ENCODE assay signal across 16 cellular contexts in genomic region chr20:40511478-40511877, GRCh38.
DNase-seq lines count a peak whose midpoint lies in the region; ATAC-seq, FAIRE-seq and TF ChIP-seq lines count a peak whose summit lies in the region.
"Had no signal": no experiment of that assay in that cellular context is flagged by ENCODE, and none has a peak within 500 bp of the region (broad histone marks: within the 10 kb centered on the region; RNA-seq: fewer than 3 reads in every experiment).

No MANE protein-coding gene starts in this region.

- CTCF ChIA-PET in H1 (lab: Charles Lee; ENCODE audit: partially characterized antibody), result no interaction called here

- no peak overlapping the region for H2BK15ac ChIP-seq in H1 (ENCODE audit: low read length)
- H2BK15ac ChIP-seq in mesendoderm (replicated peaks; ENCODE audit: low read depth), result no peak overlapping the region

- H4K91ac ChIP-seq in H1 (replicated peaks; ENCODE audit: insufficient read length, low read length), result no peak overlapping the region

- ATAC-seq in HG02870 (IDR thresholded peaks at IDR 0.05; ENCODE audit: unreplicated experiment) (no peak), GM21786 (IDR thresholded peaks at IDR 0.05; ENCODE audit: unreplicated experiment) (no peak)
- ATAC-seq: GM12878, upper lobe of right lung had no signal

- no peaks in the 10 kb centered on the region; the same call in 1 of the 2 replicates for H3K23me2 ChIP-seq in H1 (ENCODE audit: low read depth, low read length)

- H3K9me3 ChIP-seq in H1 (ENCODE audit: insufficient read depth in 2 of 2, low read depth in 1 of 2, low read length in 1 of 2), result no peaks in the 10 kb centered on the region
- H3K9me3 ChIP-seq: upper lobe of right lung had no signal

- FAIRE-seq in H1 (lab: Jason Lieb, UNC), result no peak
- FAIRE-seq: colon, GM12878 had no signal

- no peak overlapping the region for H3K4ac ChIP-seq in H1 (replicated peaks; ENCODE audit: insufficient read length, low read depth, low read length)
- H3K4ac ChIP-seq in mesendoderm (ENCODE audit: low read depth, low read length), result no peak overlapping the region

- no peak overlapping the region for H2BK12ac ChIP-seq in H1 (ENCODE audit: low read depth, low read length)

- POLR2A ChIA-PET in H1 (lab: Charles Lee; ENCODE audit: partially characterized antibody), result no interaction called here

- no peaks in the 10 kb centered on the region for H3K79me1 ChIP-seq in H1 (ENCODE audit: low read depth, low read length)
- no peaks in the 10 kb centered on the region for H3K79me1 ChIP-seq in mesendoderm (ENCODE audit: low read length)

- no peak overlapping the region for H2BK120ac ChIP-seq in H1 (replicated peaks; ENCODE audit: low read depth, low read length)
- H2BK120ac ChIP-seq in mesendoderm (ENCODE audit: low read depth, low read length), result no peak overlapping the region

- WGBS in H1 (ENCODE audit: extremely low coverage in 1 of 2, insufficient coverage in 1 of 2, insufficient read length in 1 of 2, insufficient replicate concordance in 2 of 2, low coverage in 1 of 2, low lambda C conversion rate in 2 of 2, missing lambda C conversion rate in 1 of 2), 2 experiments, result 85% methylated on average over 3 of the region's 3 CpGs; no CpG with 5 or more reads in 1 of the 2 experiments
- WGBS in mesendoderm (ENCODE audit: extremely low coverage, insufficient coverage, low lambda C conversion rate), result no CpG with 5 or more reads among the region's 3 CpGs

- no peak overlapping the region for H3K9ac ChIP-seq in H1 (replicated peaks in 1 of 4; ENCODE audit: extremely low read depth in 1 of 4, low read depth in 3 of 4, low read length in 3 of 4)
- H3K9ac ChIP-seq in mesendoderm (ENCODE audit: low read length), result no peak overlapping the region
- H3K9ac ChIP-seq: parathyroid adenoma had no signal

- no peak overlapping the region for H3K14ac ChIP-seq in H1 (ENCODE audit: insufficient read length)

- no peak for TF ChIP-seq EP300 in H1 (IDR thresholded peaks at IDR 0.05; ENCODE audit: borderline replicate concordance in 1 of 2, low read depth in 2 of 2, low read length in 2 of 2)

- no peaks in the 10 kb centered on the region for H3K27me3 ChIP-seq in H1 (replicated peaks in 1 of 4; ENCODE audit: control insufficient read depth in 3 of 4, extremely low read depth in 1 of 4, insufficient read depth in 3 of 4, low read length in 3 of 4)
- no peaks in the 10 kb centered on the region for H3K27me3 ChIP-seq in mesendoderm (ENCODE audit: insufficient read depth, low read length, poor library complexity)
- H3K27me3 ChIP-seq: upper lobe of right lung had no signal

- 0 out of 2 replicates have a peak overlapping the region, but pooled peaks have one; percentile 22 for H2AFZ ChIP-seq in H1 (ENCODE audit: low read length)
- H2AFZ ChIP-seq: parathyroid adenoma had no signal

- H2BK20ac ChIP-seq in H1 (ENCODE audit: low read length), result no peak overlapping the region

- H3K23ac ChIP-seq in H1 (ENCODE audit: insufficient read length), result no peak overlapping the region
- H3K23ac ChIP-seq in mesendoderm (ENCODE audit: low read length), result no peak overlapping the region

- H3K56ac ChIP-seq in H1 (replicated peaks; ENCODE audit: insufficient read length, low read depth, low read length) (no peak overlapping the region), mesendoderm (ENCODE audit: low read length) (no peak overlapping the region)

- H4K5ac ChIP-seq in H1 (ENCODE audit: insufficient read length, low read depth, low read length) (no peak overlapping the region), mesendoderm (ENCODE audit: low read length) (no peak overlapping the region)

- no peak overlapping the region for H3K4me3 ChIP-seq in AG09309 (ENCODE audit: control insufficient read depth, low read depth, low read length)
- no peak overlapping the region for H3K4me3 ChIP-seq in LNCaP clone FGC (ENCODE audit: low read depth, low read length)
- no peak overlapping the region for H3K4me3 ChIP-seq in H1 (ENCODE audit: extremely low read depth in 1 of 4, insufficient read depth in 2 of 4, low read depth in 3 of 4, low read length in 4 of 4)
- no peak overlapping the region for H3K4me3 ChIP-seq in mesendoderm (ENCODE audit: low read length)
- H3K4me3 ChIP-seq: GM12878, upper lobe of right lung had no signal

- no peak overlapping the region for H3K27ac ChIP-seq in H1 (ENCODE audit: low read depth, low read length)
- H3K27ac ChIP-seq in mesendoderm (ENCODE audit: low read depth, low read length), result no peak overlapping the region
- H3K27ac ChIP-seq: parathyroid adenoma, upper lobe of right lung had no signal

- no peak overlapping the region for H3K18ac ChIP-seq in H1 (ENCODE audit: extremely low read depth, low read length)
- H3K18ac ChIP-seq in mesendoderm (ENCODE audit: low read length), result no peak overlapping the region

- H3K4me2 ChIP-seq in H1 (ENCODE audit: insufficient read depth in 1 of 2, low read depth in 2 of 2, low read length in 2 of 2) (no peak overlapping the region), mesendoderm (ENCODE audit: low read length) (no peak overlapping the region)

- H2BK5ac ChIP-seq in H1 (ENCODE audit: low read depth, low read length) (no peak overlapping the region), mesendoderm (ENCODE audit: low read length) (no peak overlapping the region)

- TF ChIP-seq CTCF in AG09309 (IDR thresholded peaks at IDR 0.05; ENCODE audit: control insufficient read depth, insufficient read depth, low read depth, low read length, missing control alignments) (no peak), LNCaP clone FGC (IDR thresholded peaks at IDR 0.05; ENCODE audit: control insufficient read depth, extremely low read depth, insufficient read depth) (no peak), H1 (IDR thresholded peaks at IDR 0.05; ENCODE audit: control extremely low read depth in 1 of 3, insufficient read depth in 1 of 3, low read depth in 1 of 3, low read length in 3 of 3) (no peak), GM10266 (IDR thresholded peaks at IDR 0.05; ENCODE audit: control insufficient read depth, insufficient read depth, low read depth, missing control alignments) (no peak)

- H4K20me1 ChIP-seq in H1 (replicated peaks in 1 of 2; ENCODE audit: control insufficient read depth in 1 of 2, insufficient read depth in 2 of 2, low read length in 2 of 2), result no peaks in the 10 kb centered on the region

- peaks cover 0 to 4% (median 0%) of the 10 kb centered on the region in 4 experiments; a peak in 1 of 7 replicates for H3K4me1 ChIP-seq in H1 (replicated peaks in 1 of 4; ENCODE audit: control insufficient read depth in 3 of 4, insufficient read depth in 4 of 4, low read length in 3 of 4)
- H3K4me1 ChIP-seq in mesendoderm (ENCODE audit: control insufficient read depth, low read depth, low read length), result peaks cover 2% of the 10 kb centered on the region
- H3K4me1 ChIP-seq: parathyroid adenoma had no signal

- TF ChIP-seq POLR2A in H1 (IDR thresholded peaks at IDR 0.05; ENCODE audit: control extremely low read depth in 1 of 2, low read depth in 2 of 2, low read length in 2 of 2), result no peak

- H3K79me2 ChIP-seq in H1 (ENCODE audit: control insufficient read depth in 1 of 2, insufficient read depth in 2 of 2, low read length in 2 of 2), result no peaks in the 10 kb centered on the region
- H3K79me2 ChIP-seq in mesendoderm (ENCODE audit: control insufficient read depth, insufficient read depth, low read length), result no peaks in the 10 kb centered on the region
- H3K79me2 ChIP-seq: parathyroid adenoma had no signal

- H3K36me3 ChIP-seq in H1 (ENCODE audit: control insufficient read depth in 2 of 4, insufficient read depth in 4 of 4, low read length in 3 of 4) (no peaks in the 10 kb centered on the region), mesendoderm (ENCODE audit: control insufficient read depth, insufficient read depth, low read length) (no peaks in the 10 kb centered on the region)
- H3K36me3 ChIP-seq: upper lobe of right lung had no signal

- DNase-seq in AG09309 (ENCODE audit: low read depth) (peak; percentile 40), LNCaP clone FGC (ENCODE audit: low read depth) (peak; percentile 13), H1 (ENCODE audit: low read depth in 1 of 2, low spot score in 2 of 2) (no peak), mesendoderm (peak; percentile 55), GM10266 (ENCODE audit: extremely low spot score) (no peak), H4 (ENCODE audit: low spot score) (no peak)
- DNase-seq: activated naive CD4-positive, alpha-beta T cell treated with Interleukin-2 at 50 U/mL for 16 hours; DMS153; NCI-H1436 treated with DMSO at 0.1 percent for 48 hours; stimulated activated CD8-positive, alpha-beta memory T cell treated with anti-CD3 and anti-CD28 coated beads, Interleukin-4, amount 100 ng/mL, for 48 hours; upper lobe of right lung had no signal

- no peak for TF ChIP-seq RAD21 in H1 (IDR thresholded peaks at IDR 0.05 in 1 of 2, conservative IDR thresholded peaks at IDR 0.05 in 1 of 2; ENCODE audit: low read depth in 2 of 2, low read length in 2 of 2)

- H4K8ac ChIP-seq in H1 (ENCODE audit: extremely low read depth, insufficient read depth, low read length) (no peak overlapping the region; the same call in 1 of the 2 replicates), mesendoderm (ENCODE audit: low read depth, low read length) (no peak overlapping the region)

- H2AK5ac ChIP-seq in H1 (ENCODE audit: low read depth, low read length) (no peak overlapping the region), mesendoderm (ENCODE audit: low read length) (no peak overlapping the region)

TF ChIP-seq in H1, 55 proteins besides CTCF, POLR2A, EP300 and RAD21 (continues in another document):
- TF ChIP-seq KDM4A (IDR thresholded peaks at IDR 0.05; ENCODE audit: low read depth, low read length, severe bottlenecking) (no peak), CEBPB (IDR thresholded peaks at IDR 0.05; ENCODE audit: low read depth, low read length) (no peak), CTBP2 (IDR thresholded peaks at IDR 0.05; ENCODE audit: borderline replicate concordance, insufficient read depth, insufficient read length, low read length) (no peak), YY1 (IDR thresholded peaks at IDR 0.05; ENCODE audit: low read depth, low read length) (no peak), ZNF274 (IDR thresholded peaks at IDR 0.05; ENCODE audit: borderline replicate concordance, extremely low read depth, low read length) (no peak), E2F6 (IDR thresholded peaks at IDR 0.05) (no peak), NRF1 (IDR thresholded peaks at IDR 0.05; ENCODE audit: low read depth, low read length) (no peak), CBX5 (IDR thresholded peaks at IDR 0.05; ENCODE audit: low read depth, low read length) (no peak), SUZ12 (IDR thresholded peaks at IDR 0.05; ENCODE audit: low read length) (no peak), GTF2F1 (IDR thresholded peaks at IDR 0.05; ENCODE audit: borderline replicate concordance, low read depth, low read length) (no peak)

Comparison
In these comparisons a context has a peak if more than half of its experiments do, and no peak if none do; other contexts are left out.
1. DNase-seq: peak in AG09309 (single experiment), LNCaP clone FGC (single experiment) and mesendoderm (single experiment); none in H1 (0 of 2), GM10266 (single experiment) and H4 (single experiment).